In the genomic region with DNA sequence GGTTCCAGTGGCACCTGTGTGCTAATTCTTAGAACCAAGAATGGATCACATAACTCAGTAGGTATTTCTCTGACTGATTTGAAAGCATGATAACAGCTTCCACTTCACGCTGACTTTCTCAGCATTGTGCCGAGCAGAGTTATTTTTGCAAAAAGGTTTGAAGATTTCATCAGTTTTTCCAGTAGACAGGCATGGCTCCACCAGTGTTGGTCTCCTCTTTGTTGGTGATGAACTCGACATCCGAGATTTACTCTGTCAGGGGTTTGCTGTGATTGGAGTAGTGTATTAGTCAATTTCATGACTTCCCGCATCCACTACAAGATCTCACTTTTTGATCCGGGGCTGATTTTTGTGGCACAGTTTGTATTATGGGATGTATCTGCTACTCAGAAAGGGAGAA, we compare ENCODE assay signal across 15 cellular contexts.
DNase-seq lines count a peak whose midpoint lies in the region; ATAC-seq and TF ChIP-seq lines count a peak whose summit lies in the region.
"Had no signal": no experiment of that assay in that cellular context is flagged by ENCODE, and none has a peak within 500 bp of the region (broad histone marks: within the 10 kb centered on the region; RNA-seq: fewer than 3 reads in every experiment).

No MANE protein-coding gene starts in this region.

- H3K9me3 ChIP-seq in HEK293 (ENCODE audit: control insufficient read depth, insufficient read depth, low read depth, low read length) (no peaks in the 10 kb centered on the region), parathyroid adenoma (ENCODE audit: control insufficient read depth, low read length) (no peaks in the 10 kb centered on the region)

- H3K27ac ChIP-seq in HEK293 (ENCODE audit: extremely low read depth, low read depth, low read length) (no peak overlapping the region), parathyroid adenoma (peak overlapping the region; percentile 21)

- peak overlapping the region; percentile 66 for H3K4me3 Mint-ChIP-seq in activated naive CD8-positive, alpha-beta T cell treated with anti-CD3 and anti-CD28 coated beads, Interleukin-2, amount 50 U/mL, for 24 hours

- CTCF ChIA-PET in HEK293 (lab: Yijun Ruan, JAX), result no interaction called here

- H2AFZ ChIP-seq in parathyroid adenoma, result peak overlapping the region; percentile 19

- no peaks in the 10 kb centered on the region for H3K9me3 Mint-ChIP-seq in activated naive CD8-positive, alpha-beta T cell treated with anti-CD3 and anti-CD28 coated beads, Interleukin-2, amount 50 U/mL, for 24 hours

- H3K27ac Mint-ChIP-seq in activated naive CD8-positive, alpha-beta T cell treated with anti-CD3 and anti-CD28 coated beads, Interleukin-2, amount 50 U/mL, for 24 hours, result peak overlapping the region; percentile 94

- H3K4me1 Mint-ChIP-seq in activated naive CD8-positive, alpha-beta T cell treated with anti-CD3 and anti-CD28 coated beads, Interleukin-2, amount 50 U/mL, for 24 hours, result peaks cover 71% of the 10 kb centered on the region

- peak overlapping the region; percentile 36 for H3K4me2 ChIP-seq in parathyroid adenoma (ENCODE audit: low read length)

- peaks cover 38% of the 10 kb centered on the region for H3K36me3 Mint-ChIP-seq in activated naive CD8-positive, alpha-beta T cell treated with anti-CD3 and anti-CD28 coated beads, Interleukin-2, amount 50 U/mL, for 24 hours (ENCODE audit: low read depth)

- peak; percentile 85 for ATAC-seq in activated naive CD8-positive, alpha-beta T cell treated with anti-CD3 and anti-CD28 coated beads, Interleukin-2, amount 50 U/mL, for 24 hours
- ATAC-seq in GM19023 (IDR thresholded peaks at IDR 0.05; ENCODE audit: unreplicated experiment) (no peak), GM21619 (IDR thresholded peaks at IDR 0.05; ENCODE audit: unreplicated experiment) (no peak)

- H3K36me3 ChIP-seq in HEK293 (ENCODE audit: control insufficient read depth in 2 of 2, insufficient read depth in 1 of 2, low read length in 2 of 2) (no peaks in the 10 kb centered on the region), parathyroid adenoma (ENCODE audit: control insufficient read depth, insufficient read depth, low read length) (no peaks in the 10 kb centered on the region)

- H3K27me3 ChIP-seq in parathyroid adenoma (ENCODE audit: control insufficient read depth, insufficient read depth, low read length), result no peaks in the 10 kb centered on the region

- peaks cover 8% of the 10 kb centered on the region for H3K79me2 ChIP-seq in parathyroid adenoma

- DNase-seq in activated CD4-positive, alpha-beta T cell treated with anti-CD3 and anti-CD28 coated beads for 48 hours, result peak; percentile 51
- DNase-seq in activated naive CD8-positive, alpha-beta T cell treated with anti-CD3 and anti-CD28 coated beads, Interleukin-2, amount 50 U/mL, for 24 hours, result no peak
- DNase-seq in NAMALWA (ENCODE audit: low spot score), result no peak
- DNase-seq: activated CD8-positive, alpha-beta memory T cell treated with anti-CD3 and anti-CD28 coated beads, Interleukin-2, amount 50 U/mL, for 4 hours; C1 segment of cervical spinal cord; EL; IMR-90; kidney; NCI-H1417 treated with DMSO at 0.1 percent for 48 hours; RPMI8226; T-helper 9 cell had no signal

- H3K27me3 Mint-ChIP-seq in activated naive CD8-positive, alpha-beta T cell treated with anti-CD3 and anti-CD28 coated beads, Interleukin-2, amount 50 U/mL, for 24 hours, result no peaks in the 10 kb centered on the region

- H3K4me3 ChIP-seq in HEK293 (ENCODE audit: low read depth, low read length) (no peak overlapping the region), parathyroid adenoma (ENCODE audit: low read depth, low read length) (no peak overlapping the region)

- H3K4me1 ChIP-seq in HEK293 (ENCODE audit: control insufficient read depth, insufficient read depth, low read length) (peaks cover 13% of the 10 kb centered on the region), parathyroid adenoma (peaks cover 19% of the 10 kb centered on the region)

- POLR2A ChIA-PET in HEK293 (lab: Yijun Ruan, JAX), result no interaction called here

- H3K9ac ChIP-seq in parathyroid adenoma, result no peak overlapping the region

- TF ChIP-seq CTCF in HEK293 (tag by site-specific recombination; IDR thresholded peaks at IDR 0.05) (no peak), parathyroid adenoma (IDR thresholded peaks at IDR 0.05) (no peak)

TF ChIP-seq in HEK293, 187 proteins besides CTCF, POLR2A, EP300 and RAD21:
- TF ChIP-seq, protein P1, sequence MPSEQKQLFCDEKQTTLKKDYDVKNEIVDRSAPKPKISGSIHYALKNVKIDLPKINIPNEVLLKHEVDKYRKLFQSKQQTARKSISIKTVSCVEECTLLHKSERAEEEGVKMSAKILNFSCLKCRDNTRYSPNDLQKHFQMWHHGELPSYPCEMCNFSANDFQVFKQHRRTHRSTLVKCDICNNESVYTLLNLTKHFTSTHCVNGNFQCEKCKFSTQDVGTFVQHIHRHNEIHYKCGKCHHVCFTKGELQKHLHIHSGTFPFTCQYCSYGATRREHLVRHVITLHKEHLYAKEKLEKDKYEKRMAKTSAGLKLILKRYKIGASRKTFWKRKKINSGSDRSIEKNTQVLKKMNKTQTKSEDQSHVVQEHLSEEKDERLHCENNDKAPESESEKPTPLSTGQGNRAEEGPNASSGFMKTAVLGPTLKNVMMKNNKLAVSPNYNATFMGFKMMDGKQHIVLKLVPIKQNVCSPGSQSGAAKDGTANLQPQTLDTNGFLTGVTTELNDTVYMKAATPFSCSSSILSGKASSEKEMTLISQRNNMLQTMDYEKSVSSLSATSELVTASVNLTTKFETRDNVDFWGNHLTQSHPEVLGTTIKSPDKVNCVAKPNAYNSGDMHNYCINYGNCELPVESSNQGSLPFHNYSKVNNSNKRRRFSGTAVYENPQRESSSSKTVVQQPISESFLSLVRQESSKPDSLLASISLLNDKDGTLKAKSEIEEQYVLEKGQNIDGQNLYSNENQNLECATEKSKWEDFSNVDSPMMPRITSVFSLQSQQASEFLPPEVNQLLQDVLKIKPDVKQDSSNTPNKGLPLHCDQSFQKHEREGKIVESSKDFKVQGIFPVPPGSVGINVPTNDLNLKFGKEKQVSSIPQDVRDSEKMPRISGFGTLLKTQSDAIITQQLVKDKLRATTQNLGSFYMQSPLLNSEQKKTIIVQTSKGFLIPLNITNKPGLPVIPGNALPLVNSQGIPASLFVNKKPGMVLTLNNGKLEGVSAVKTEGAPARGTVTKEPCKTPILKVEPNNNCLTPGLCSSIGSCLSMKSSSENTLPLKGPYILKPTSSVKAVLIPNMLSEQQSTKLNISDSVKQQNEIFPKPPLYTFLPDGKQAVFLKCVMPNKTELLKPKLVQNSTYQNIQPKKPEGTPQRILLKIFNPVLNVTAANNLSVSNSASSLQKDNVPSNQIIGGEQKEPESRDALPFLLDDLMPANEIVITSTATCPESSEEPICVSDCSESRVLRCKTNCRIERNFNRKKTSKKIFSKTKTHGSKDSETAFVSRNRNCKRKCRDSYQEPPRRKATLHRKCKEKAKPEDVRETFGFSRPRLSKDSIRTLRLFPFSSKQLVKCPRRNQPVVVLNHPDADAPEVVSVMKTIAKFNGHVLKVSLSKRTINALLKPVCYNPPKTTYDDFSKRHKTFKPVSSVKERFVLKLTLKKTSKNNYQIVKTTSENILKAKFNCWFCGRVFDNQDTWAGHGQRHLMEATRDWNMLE (tag by site-specific recombination; conservative IDR thresholded peaks at IDR 0.05; ENCODE audit: low read depth), result peak; percentile 44; the same call in 1 of the 2 replicates
- TF ChIP-seq TCF7L2 (IDR thresholded peaks at IDR 0.05; ENCODE audit: borderline replicate concordance, low read depth, low read length) (no peak), ZIC2 (tag by site-specific recombination; IDR thresholded peaks at IDR 0.05) (peak; percentile 30)
TF ChIP-seq in HEK293: peak in this region for 2.
